8 cellular contexts compared by ENCODE assay signal in genomic region chr16:46883690-46884512, GRCh38. TPM values are rescaled to one million over a fixed set of nuclear protein-coding genes. Genes with fewer than 3 reads are reported as not detected.
DNase-seq lines count a peak whose midpoint lies in the region; ATAC-seq, FAIRE-seq and TF ChIP-seq lines count a peak whose summit lies in the region.

A gene with protein sequence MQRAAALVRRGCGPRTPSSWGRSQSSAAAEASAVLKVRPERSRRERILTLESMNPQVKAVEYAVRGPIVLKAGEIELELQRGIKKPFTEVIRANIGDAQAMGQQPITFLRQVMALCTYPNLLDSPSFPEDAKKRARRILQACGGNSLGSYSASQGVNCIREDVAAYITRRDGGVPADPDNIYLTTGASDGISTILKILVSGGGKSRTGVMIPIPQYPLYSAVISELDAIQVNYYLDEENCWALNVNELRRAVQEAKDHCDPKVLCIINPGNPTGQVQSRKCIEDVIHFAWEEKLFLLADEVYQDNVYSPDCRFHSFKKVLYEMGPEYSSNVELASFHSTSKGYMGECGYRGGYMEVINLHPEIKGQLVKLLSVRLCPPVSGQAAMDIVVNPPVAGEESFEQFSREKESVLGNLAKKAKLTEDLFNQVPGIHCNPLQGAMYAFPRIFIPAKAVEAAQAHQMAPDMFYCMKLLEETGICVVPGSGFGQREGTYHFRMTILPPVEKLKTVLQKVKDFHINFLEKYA (plus strand): TSS chr16:46884362. CDS start chr16:46884716, 354 bp downstream.

- H3K9ac ChIP-seq in kidney (ENCODE audit: low read length in 2 of 2) = peak within 1 kb of the TSS in 1 of 2 donors; percentile 76

- ATAC-seq in GM19025 (IDR thresholded peaks at IDR 0.05; ENCODE audit: low read depth, unreplicated experiment) (peak; percentile 98), HG03280 (IDR thresholded peaks at IDR 0.05; ENCODE audit: unreplicated experiment) (peak; percentile 97)

- peak within 1 kb of the TSS; percentile 76 to 84 for H3K4me3 ChIP-seq in kidney (ENCODE audit: low read length in 2 of 2)

- DNase-seq in AML-193 (lab: John Stamatoyannopoulos, UW) = peak; percentile 75 to 78
- peak; percentile 56 for DNase-seq in NCI-H345 treated with DMSO at 0.1 percent for 48 hours (lab: John Stamatoyannopoulos, UW; ENCODE audit: unreplicated experiment)
- DNase-seq in activated CD4-positive, alpha-beta T cell treated with anti-CD3 and anti-CD28 coated beads for 1 hour = peak; percentile 47
- DNase-seq in cerebellum (ENCODE audit: low spot score) = peak; percentile 93
- DNase-seq in kidney = peak; percentile 98
- DNase-seq in stimulated activated CD4-positive, alpha-beta T cell treated with anti-CD3 and anti-CD28 coated beads, Interleukin-15, amount 100 ng/mL, for 1 hour (ENCODE audit: low read depth in 1 of 2, low spot score in 1 of 2) = peak; percentile 33 to 69

- H3K36me3 ChIP-seq in kidney (ENCODE audit: control insufficient read depth in 1 of 2, insufficient read depth in 2 of 2, low read length in 2 of 2) = peaks cover 0 to 4% of the 10 kb centered on the region in 2 donors

- intact Hi-C loops in kidney (cut with DNase I) = no loop called here

- H3K27ac ChIP-seq in kidney (ENCODE audit: low read depth in 2 of 2, low read length in 2 of 2) = peak within 1 kb of the TSS; percentile 59 to 77

- FAIRE-seq in kidney (lab: Jason Lieb, UNC) = no peak

- H3K4me1 ChIP-seq in kidney (ENCODE audit: control insufficient read depth in 1 of 2, insufficient read depth in 1 of 2, low read depth in 1 of 2, low read length in 2 of 2) = peaks cover 0 to 8% of the 10 kb centered on the region in 2 donors

- TF ChIP-seq CTCF in kidney (IDR thresholded peaks at IDR 0.05; ENCODE audit: borderline replicate concordance, extremely low read depth, insufficient read depth) = no peak

- H3K9me3 ChIP-seq in kidney (ENCODE audit: control insufficient read depth in 1 of 2, low read length in 2 of 2) = no peaks in the 10 kb centered on the region

RNA-seq across cellular contexts. Expression of the gene that starts here (rescaled TPM):
- 17.4 TPM for total RNA-seq in cerebellum
- total RNA-seq in kidney = 6.5 TPM
- 37.1 TPM for polyA plus RNA-seq in kidney (ENCODE audit: insufficient read depth, low read depth, low replicate concordance)

Comparison
In these comparisons a context has a peak if more than half of its experiments do, and no peak if none do; other contexts are left out.
1. Peak in every context shown above with its lines: DNase-seq, ATAC-seq, H3K4me3 ChIP-seq and H3K27ac ChIP-seq.
2. DNase-seq: peak in every context shown above with its lines; median percentile 98 in kidney; 93 in cerebellum; 76 in AML-193; 56 in NCI-H345 treated with DMSO at 0.1 percent for 48 hours; 51 in stimulated activated CD4-positive, alpha-beta T cell treated with anti-CD3 and anti-CD28 coated beads, Interleukin-15, amount 100 ng/mL, for 1 hour; 47 in activated CD4-positive, alpha-beta T cell treated with anti-CD3 and anti-CD28 coated beads for 1 hour.